Comparison of ENCODE assay signal across 8 cellular contexts in genomic region chr6:85677243-85677956, GRCh38. TPM values are rescaled to one million over a fixed set of nuclear protein-coding genes. Genes with fewer than 3 reads are reported as not detected.
DNase-seq lines count a peak whose midpoint lies in the region; ATAC-seq lines count a peak whose summit lies in the region.

No MANE protein-coding gene starts in this region.

- H3K4me1 Mint-ChIP-seq in naive thymus-derived CD4-positive, alpha-beta T cell, result peaks cover 31 to 64% (median 53%) of the 10 kb centered on the region in 7 donors

- no peaks in the 10 kb centered on the region for H3K27me3 ChIP-seq in effector memory CD4-positive, alpha-beta T cell (replicated peaks; ENCODE audit: control insufficient read depth, insufficient read depth, low read length, poor library complexity, severe bottlenecking)
- no peaks in the 10 kb centered on the region for H3K27me3 ChIP-seq in naive thymus-derived CD4-positive, alpha-beta T cell (ENCODE audit: control insufficient read depth in 2 of 2, insufficient read depth in 2 of 2, low read length in 2 of 2)

- peaks cover 0 to 8% (median 2%) of the 10 kb centered on the region in 11 donors for H3K9me3 Mint-ChIP-seq in naive thymus-derived CD4-positive, alpha-beta T cell

- no peaks in the 10 kb centered on the region for H3K36me3 ChIP-seq in effector memory CD4-positive, alpha-beta T cell (ENCODE audit: control insufficient read depth, insufficient read depth, low read length)
- H3K36me3 ChIP-seq in naive thymus-derived CD4-positive, alpha-beta T cell (ENCODE audit: control insufficient read depth in 2 of 3, insufficient read depth in 3 of 3, low read length in 3 of 3), result peaks cover 0 to 4% (median 4%) of the 10 kb centered on the region in 3 experiments

- peaks cover 14% of the 10 kb centered on the region for H3K4me1 ChIP-seq in effector memory CD4-positive, alpha-beta T cell (ENCODE audit: control insufficient read depth, insufficient read depth, low read length, poor library complexity, severe bottlenecking)
- peaks cover 23 to 26% of the 10 kb centered on the region in 2 donors for H3K4me1 ChIP-seq in naive thymus-derived CD4-positive, alpha-beta T cell (ENCODE audit: control insufficient read depth in 2 of 2, insufficient read depth in 2 of 2, low read length in 2 of 2)

- DNase-seq in DMS79 treated with DMSO at 0.1 percent for 48 hours (lab: John Stamatoyannopoulos, UW) (peak; percentile 34), DMS79 (lab: John Stamatoyannopoulos, UW) (no peak), NCI-H748 treated with DMSO at 0.1 percent for 48 hours (lab: John Stamatoyannopoulos, UW) (peak; percentile 25), GM19240 (ENCODE audit: insufficient read length, low spot score) (no peak), HK-2 (ENCODE audit: unreplicated experiment) (no peak)
- DNase-seq in effector memory CD4-positive, alpha-beta T cell, result no peak
- DNase-seq in naive thymus-derived CD4-positive, alpha-beta T cell, result peak in 3 of 9 donors; percentile 3 to 22 (median 20)
- no peak for DNase-seq in stimulated activated naive CD4-positive, alpha-beta T cell treated with Interleukin-2 at 50 U/mL for 16 hours (lab: John Stamatoyannopoulos, UW)

- POLR2A ChIA-PET in naive thymus-derived CD4-positive, alpha-beta T cell (lab: Charles Lee), result interaction anchor here (0.8 to 5.8 kb wide), 19 partner anchors 7 to 226 kb away, joined by 3 to 593 read pairs (median 6); partner anchors contain the start of genes SNX14 and SYNCRIP

- peak overlapping the region; percentile 96 to 100 (median 99) for H3K27ac Mint-ChIP-seq in naive thymus-derived CD4-positive, alpha-beta T cell

- H3K9me3 ChIP-seq in effector memory CD4-positive, alpha-beta T cell (ENCODE audit: control insufficient read depth, low read length), result no peaks in the 10 kb centered on the region
- no peaks in the 10 kb centered on the region for H3K9me3 ChIP-seq in naive thymus-derived CD4-positive, alpha-beta T cell (ENCODE audit: control insufficient read depth in 2 of 3, low read length in 3 of 3)

- peaks cover 0 to 4% (median 0%) of the 10 kb centered on the region in 5 donors for H3K27me3 Mint-ChIP-seq in naive thymus-derived CD4-positive, alpha-beta T cell

- H3K4me3 Mint-ChIP-seq in naive thymus-derived CD4-positive, alpha-beta T cell, result peak overlapping the region; percentile 93 to 100 (median 98)

- no peak for ATAC-seq in naive thymus-derived CD4-positive, alpha-beta T cell

- H3K4me3 ChIP-seq in effector memory CD4-positive, alpha-beta T cell (ENCODE audit: insufficient read depth, low read depth, low read length, poor library complexity, severe bottlenecking), result peak overlapping the region; percentile 86
- H3K4me3 ChIP-seq in naive thymus-derived CD4-positive, alpha-beta T cell (ENCODE audit: low read length), result peak overlapping the region; percentile 98

- CTCF ChIA-PET in naive thymus-derived CD4-positive, alpha-beta T cell (lab: Charles Lee), result interaction anchor here (0.6 to 4.5 kb wide), 6 partner anchors 7 to 146 kb away, joined by 3 to 50 read pairs (median 6); partner anchors contain the start of genes SNX14 and SYNCRIP

- intact Hi-C loops in naive thymus-derived CD4-positive, alpha-beta T cell (cut with micrococcal nuclease), result loop anchor here (1.0 to 10.0 kb wide), 3 partner anchors 53 to 1915 kb away; partner anchors contain the start of gene ORC3 (in 1 of the 2)

- H3K27ac ChIP-seq in effector memory CD4-positive, alpha-beta T cell (ENCODE audit: insufficient read depth, low read length, poor library complexity, severe bottlenecking), result peak overlapping the region; percentile 90
- H3K27ac ChIP-seq in naive thymus-derived CD4-positive, alpha-beta T cell (ENCODE audit: low read depth, low read length), result peak overlapping the region; percentile 93

- peaks cover 9 to 62% (median 35%) of the 10 kb centered on the region in 5 donors for H3K36me3 Mint-ChIP-seq in naive thymus-derived CD4-positive, alpha-beta T cell

RNA-seq across cellular contexts. Expression of gene SYNCRIP, which starts 34.7 kb away (rescaled TPM):
- 100 to 1,000 TPM in 1 of 5 experiments, 10 to 100 TPM in 4; 69.8 to 131 (median 82.2) TPM for total RNA-seq in naive thymus-derived CD4-positive, alpha-beta T cell
- 10 to 100 TPM; 71.5 to 84.9 TPM for polyA plus RNA-seq in naive thymus-derived CD4-positive, alpha-beta T cell

Comparison
In these comparisons a context has a peak if more than half of its experiments do, and no peak if none do; other contexts are left out.
1. DNase-seq: peak in DMS79 treated with DMSO at 0.1 percent for 48 hours (single experiment) and NCI-H748 treated with DMSO at 0.1 percent for 48 hours (single experiment); none in DMS79 (single experiment), effector memory CD4-positive, alpha-beta T cell (0 of 3), stimulated activated naive CD4-positive, alpha-beta T cell treated with Interleukin-2 at 50 U/mL for 16 hours (single experiment), GM19240 (single experiment) and HK-2 (single experiment).